In the genomic region with DNA sequence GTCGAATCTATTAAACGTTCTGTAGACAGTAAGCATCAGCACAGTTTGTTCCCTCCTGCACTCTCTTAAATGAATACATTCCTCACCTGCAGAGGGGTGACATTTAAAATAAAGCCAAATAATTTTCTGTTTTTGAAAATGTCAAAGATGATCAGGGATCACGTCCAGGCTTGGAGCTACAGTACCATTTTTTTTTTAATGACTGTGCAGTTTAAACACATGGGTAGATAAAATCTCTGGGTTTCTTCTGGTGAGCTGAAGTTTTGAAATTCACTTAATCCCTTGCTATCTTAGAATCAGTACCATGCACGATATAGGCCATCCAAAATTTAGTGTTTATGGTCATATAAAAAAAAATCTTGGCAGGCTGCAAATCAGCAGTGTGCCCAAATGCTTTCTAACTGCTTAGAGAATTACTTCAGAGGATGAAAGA, we compare ENCODE assay signal across 29 cellular contexts. TPM values are rescaled to one million over a fixed set of nuclear protein-coding genes. Genes with fewer than 3 reads are reported as not detected.
"Had no signal": no experiment of that assay in that cellular context is flagged by ENCODE, and none has a peak within 500 bp of the region (broad histone marks: within the 10 kb centered on the region; RNA-seq: fewer than 3 reads in every experiment).

No MANE protein-coding gene starts in this region.

- FAIRE-seq: bronchial epithelial cell, pancreas, TTC549 had no signal

- H3K27me3 ChIP-seq: colonic mucosa, esophagus squamous epithelium, heart right ventricle, pancreas, thyroid gland, upper lobe of right lung had no signal

- ATAC-seq: activated T-helper 17 cell treated with anti-CD3 and anti-CD28 coated beads, Interleukin-2, amount 50 U/mL, for 72 hours; heart right ventricle; left colon; mucosa of descending colon; pancreas; right cardiac atrium; stimulated activated naive CD8-positive, alpha-beta T cell treated with anti-CD3 and anti-CD28 coated beads, Interleukin-15, Interleukin-2, amounts not matched to agents 100 U/mL and 50 U/mL, for 24 hours; upper lobe of right lung; WTC11 had no signal

- H3K4me3 ChIP-seq: colonic mucosa, esophagus squamous epithelium, heart right ventricle, mucosa of descending colon, pancreas, thyroid gland, upper lobe of right lung had no signal

- H3K9me3 Mint-ChIP-seq: activated T-cell treated with anti-CD3 and anti-CD28 coated beads, Interleukin-2, amount 50 U/mL, for 24 hours; endodermal cell; nephron progenitor cell; WTC11 had no signal

- H3K36me3 Mint-ChIP-seq: activated naive CD8-positive, alpha-beta T cell; WTC11 had no signal

- H3K4me1 Mint-ChIP-seq: activated T-helper 17 cell treated with anti-CD3 and anti-CD28 coated beads, Interleukin-2, amount 50 U/mL, for 72 hours; nephron progenitor cell had no signal

- H3K4me3 Mint-ChIP-seq: activated naive CD8-positive, alpha-beta T cell; activated T-cell treated with anti-CD3 and anti-CD28 coated beads, Interleukin-2, amount 50 U/mL, for 24 hours; activated T-helper 17 cell treated with anti-CD3 and anti-CD28 coated beads, Interleukin-2, amount 50 U/mL, for 72 hours; endodermal cell; nephron progenitor cell; WTC11 had no signal

- H3K27me3 Mint-ChIP-seq: activated naive CD8-positive, alpha-beta T cell; activated T-cell treated with anti-CD3 and anti-CD28 coated beads, Interleukin-2, amount 50 U/mL, for 24 hours; activated T-helper 17 cell treated with anti-CD3 and anti-CD28 coated beads, Interleukin-2, amount 50 U/mL, for 72 hours had no signal

- H3K27ac ChIP-seq: colonic mucosa, esophagus squamous epithelium, heart right ventricle, pancreas, thyroid gland, upper lobe of right lung had no signal

- H3K27ac Mint-ChIP-seq: activated naive CD8-positive, alpha-beta T cell; activated T-cell treated with anti-CD3 and anti-CD28 coated beads, Interleukin-2, amount 50 U/mL, for 24 hours; activated T-helper 17 cell treated with anti-CD3 and anti-CD28 coated beads, Interleukin-2, amount 50 U/mL, for 72 hours; endodermal cell; nephron progenitor cell; WTC11 had no signal

- H3K4me1 ChIP-seq: colonic mucosa, esophagus squamous epithelium, pancreas, upper lobe of right lung had no signal

- H3K9me3 ChIP-seq: colonic mucosa, esophagus squamous epithelium, heart right ventricle, mucosa of descending colon, pancreas, thyroid gland, upper lobe of right lung had no signal

- H3K36me3 ChIP-seq: colonic mucosa, esophagus squamous epithelium, heart right ventricle, pancreas, thyroid gland, upper lobe of right lung had no signal

- DNase-seq: activated CD8-positive, alpha-beta memory T cell treated with anti-CD3 and anti-CD28 coated beads, Interleukin-2, amount 50 U/mL, for 4 hours; activated naive CD4-positive, alpha-beta T cell; activated T-cell treated with anti-CD3 and anti-CD28 coated beads, Interleukin-2, amount 50 U/mL, for 24 hours; amniotic stem cell; colonic mucosa; endodermal cell; esophagus squamous epithelium; heart right ventricle; islet precursor cell; left colon; mesendoderm; mucosa of descending colon; nephron progenitor cell; pancreas; right cardiac atrium; stimulated activated CD4-positive, alpha-beta T cell treated with anti-CD3 and anti-CD28 coated beads, Interleukin-12 subunit alpha, Interleukin-12 subunit beta, amount 100 ng/mL, for 4 hours; stimulated activated CD4-positive, alpha-beta T cell treated with anti-CD3 and anti-CD28 coated beads, Interleukin-4, amount 100 ng/mL, for 4 hours; stimulated activated naive CD8-positive, alpha-beta T cell treated with anti-CD3 and anti-CD28 coated beads, Interleukin-15, Interleukin-2, amounts not matched to agents 100 U/mL and 50 U/mL, for 24 hours; substantia nigra; thyroid gland; upper lobe of right lung had no signal

RNA-seq across cellular contexts. Expression of a gene that starts 12.8 kb away (rescaled TPM):
- total RNA-seq: activated T-helper 17 cell treated with anti-CD3 and anti-CD28 coated beads, Interleukin-2, amount 50 U/mL, for 72 hours; bronchial epithelial cell; colonic mucosa; endodermal cell; esophagus squamous epithelium; heart right ventricle; left colon; lower leg skin; mucosa of descending colon; pancreas; pulmonary artery endothelial cell; right cardiac atrium; skeletal muscle tissue; thyroid gland; upper lobe of right lung; WTC11 had no signal
- polyA plus RNA-seq: heart right ventricle, pancreas, right cardiac atrium had no signal
